16 cellular contexts compared by ENCODE assay signal in the genomic region with DNA sequence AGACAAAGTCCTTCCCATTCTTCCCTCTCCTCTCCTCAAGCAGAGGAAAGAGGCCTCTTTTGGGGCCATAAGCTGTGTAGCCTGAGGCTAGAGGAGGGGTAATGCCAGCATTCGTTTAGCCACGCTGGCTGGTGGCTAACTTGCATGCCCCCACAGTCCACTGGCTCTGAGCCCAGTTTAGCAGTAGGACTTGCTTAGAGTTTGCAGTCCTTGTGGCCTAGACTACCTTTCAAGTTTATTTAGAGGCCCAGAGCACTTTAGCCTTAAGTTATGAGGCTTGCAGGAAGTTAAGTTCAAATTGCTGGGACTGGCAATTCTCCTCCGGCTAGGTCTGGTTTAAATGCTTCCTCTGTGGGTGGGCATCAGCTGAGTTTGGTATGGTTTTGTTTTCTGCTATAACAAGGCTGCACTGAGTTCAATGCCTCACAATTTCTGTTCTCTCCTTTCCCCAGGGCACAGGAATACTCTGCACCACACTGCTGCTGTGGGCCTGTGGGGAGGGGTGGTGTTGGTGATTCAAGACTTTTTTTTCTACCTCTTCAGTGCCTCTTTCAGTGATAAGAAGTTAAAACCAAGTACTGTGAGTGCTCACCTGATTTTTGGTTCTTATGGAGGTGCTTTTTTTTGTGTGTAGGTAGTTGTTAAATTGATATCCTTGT.
DNase-seq lines count a peak whose midpoint lies in the region; ATAC-seq and TF ChIP-seq lines count a peak whose summit lies in the region.
"Had no signal": no experiment of that assay in that cellular context is flagged by ENCODE, and none has a peak within 500 bp of the region (broad histone marks: within the 10 kb centered on the region; RNA-seq: fewer than 3 reads in every experiment).

No MANE protein-coding gene starts in this region.

- no peak for ATAC-seq in GM23338
- peak; percentile 62 for ATAC-seq in WTC11
- no peak for ATAC-seq in omental fat pad (ENCODE audit: low FRiP score)
- no peak for ATAC-seq in GM19328 (IDR thresholded peaks at IDR 0.05; ENCODE audit: unreplicated experiment)
- no peak for ATAC-seq in GM19351 (IDR thresholded peaks at IDR 0.05; ENCODE audit: unreplicated experiment)
- ATAC-seq: A549, HCT116 had no signal

- H3K4me3 Mint-ChIP-seq in GM23338 (no peak overlapping the region), WTC11 (no peak overlapping the region)
- H3K4me3 Mint-ChIP-seq: CD4-positive, alpha-beta memory T cell had no signal

- H3K4me2 ChIP-seq in GM23338, result no peak overlapping the region
- H3K4me2 ChIP-seq: A549 had no signal

- no peaks in the 10 kb centered on the region for H3K9me2 ChIP-seq in GM23338 (ENCODE audit: insufficient read depth)

- H3K9me3 Mint-ChIP-seq in GM23338 (no peaks in the 10 kb centered on the region; the same call in 2 of the 3 replicates), WTC11 (peaks cover 9% of the 10 kb centered on the region; the same call in 1 of the 2 replicates)

- no peak overlapping the region for H3K27ac ChIP-seq in GM23338 (ENCODE audit: low read depth)
- H3K27ac ChIP-seq: A549, C4-2B, HL-60 had no signal

- DNase-seq in GM23338 (ENCODE audit: low spot score), result no peak
- DNase-seq in NCI-H69 (lab: John Stamatoyannopoulos, UW), result peak; percentile 59
- no peak for DNase-seq in WTC11 (ENCODE audit: low spot score)
- peak; percentile 33 for DNase-seq in renal cortical epithelial cell (ENCODE audit: low read depth)
- no peak for DNase-seq in omental fat pad (ENCODE audit: low spot score)
- DNase-seq in SKM-1 (lab: John Stamatoyannopoulos, UW; ENCODE audit: unreplicated experiment), result no peak
- DNase-seq: BE2C; CD4-positive, alpha-beta memory T cell; DND-41; GOT3 had no signal

- no peaks in the 10 kb centered on the region for H3K27me3 ChIP-seq in GM23338 (ENCODE audit: insufficient read depth)
- H3K27me3 ChIP-seq: BE2C had no signal

- CTCF ChIA-PET in WTC11 (lab: Charles Lee), result no interaction called here

- no peaks in the 10 kb centered on the region for H3K79me2 ChIP-seq in GM23338 (replicated peaks; ENCODE audit: insufficient read depth)

- H3F3A ChIP-seq in GM23338 (replicated peaks; ENCODE audit: low read depth), result no peaks in the 10 kb centered on the region

- POLR2A ChIA-PET in WTC11 (lab: Charles Lee), result no interaction called here

- H3K36me3 ChIP-seq in GM23338 (ENCODE audit: insufficient read depth), result no peaks in the 10 kb centered on the region
- H3K36me3 ChIP-seq: BE2C had no signal

- H3K27me3 Mint-ChIP-seq in GM23338 (ENCODE audit: insufficient read depth, low read depth, poor library complexity) (no peaks in the 10 kb centered on the region), WTC11 (ENCODE audit: low read depth) (no peaks in the 10 kb centered on the region; the same call in 1 of the 2 replicates)
- H3K27me3 Mint-ChIP-seq: CD4-positive, alpha-beta memory T cell had no signal

- peaks cover 6% of the 10 kb centered on the region for H3K4me1 ChIP-seq in GM23338 (ENCODE audit: insufficient read depth)
- H3K4me1 ChIP-seq: BE2C had no signal

- H3K4me3 ChIP-seq in GM23338, result no peak overlapping the region
- H3K4me3 ChIP-seq: A549 had no signal

- H3K36me3 Mint-ChIP-seq in GM23338 (ENCODE audit: low read depth), result no peaks in the 10 kb centered on the region
- no peaks in the 10 kb centered on the region for H3K36me3 Mint-ChIP-seq in WTC11
- H3K36me3 Mint-ChIP-seq: CD4-positive, alpha-beta memory T cell had no signal

- no peak overlapping the region for H3K27ac Mint-ChIP-seq in GM23338
- H3K27ac Mint-ChIP-seq in WTC11, result no peak overlapping the region
- H3K27ac Mint-ChIP-seq: CD4-positive, alpha-beta memory T cell had no signal

- no peaks in the 10 kb centered on the region for H4K20me1 ChIP-seq in GM23338 (replicated peaks; ENCODE audit: insufficient read depth)

- TF ChIP-seq CTCF in GM23338 (conservative IDR thresholded peaks at IDR 0.05; ENCODE audit: low read depth in 2 of 2) (no peak), WTC11 (IDR thresholded peaks at IDR 0.05) (no peak), omental fat pad (IDR thresholded peaks at IDR 0.05) (no peak)

- H3K4me1 Mint-ChIP-seq in GM23338 (peaks cover 6% of the 10 kb centered on the region), WTC11 (peaks cover 13% of the 10 kb centered on the region)
- H3K4me1 Mint-ChIP-seq: CD4-positive, alpha-beta memory T cell had no signal

- peak overlapping the region; percentile 76; the same call in 1 of the 2 replicates for H2AFZ ChIP-seq in GM23338

TF ChIP-seq in GM23338, 12 proteins besides CTCF, POLR2A, EP300 and RAD21 (continues in another document):
- TF ChIP-seq EZH2phosphoT487 (IDR thresholded peaks at IDR 0.05; ENCODE audit: unreplicated experiment) (no peak), ZNF331 (CRISPR knock-in tag; IDR thresholded peaks at IDR 0.05; ENCODE audit: low read depth) (no peak), POLR2AphosphoS5 (IDR thresholded peaks at IDR 0.05; ENCODE audit: low read depth) (no peak), JUNB (IDR thresholded peaks at IDR 0.05; ENCODE audit: unreplicated experiment) (no peak), CREB1 (CRISPR knock-in tag; IDR thresholded peaks at IDR 0.05; ENCODE audit: low read depth) (no peak), EZH2 (IDR thresholded peaks at IDR 0.05; ENCODE audit: low read depth, unreplicated experiment) (no peak)
- TF ChIP-seq, protein P1, sequence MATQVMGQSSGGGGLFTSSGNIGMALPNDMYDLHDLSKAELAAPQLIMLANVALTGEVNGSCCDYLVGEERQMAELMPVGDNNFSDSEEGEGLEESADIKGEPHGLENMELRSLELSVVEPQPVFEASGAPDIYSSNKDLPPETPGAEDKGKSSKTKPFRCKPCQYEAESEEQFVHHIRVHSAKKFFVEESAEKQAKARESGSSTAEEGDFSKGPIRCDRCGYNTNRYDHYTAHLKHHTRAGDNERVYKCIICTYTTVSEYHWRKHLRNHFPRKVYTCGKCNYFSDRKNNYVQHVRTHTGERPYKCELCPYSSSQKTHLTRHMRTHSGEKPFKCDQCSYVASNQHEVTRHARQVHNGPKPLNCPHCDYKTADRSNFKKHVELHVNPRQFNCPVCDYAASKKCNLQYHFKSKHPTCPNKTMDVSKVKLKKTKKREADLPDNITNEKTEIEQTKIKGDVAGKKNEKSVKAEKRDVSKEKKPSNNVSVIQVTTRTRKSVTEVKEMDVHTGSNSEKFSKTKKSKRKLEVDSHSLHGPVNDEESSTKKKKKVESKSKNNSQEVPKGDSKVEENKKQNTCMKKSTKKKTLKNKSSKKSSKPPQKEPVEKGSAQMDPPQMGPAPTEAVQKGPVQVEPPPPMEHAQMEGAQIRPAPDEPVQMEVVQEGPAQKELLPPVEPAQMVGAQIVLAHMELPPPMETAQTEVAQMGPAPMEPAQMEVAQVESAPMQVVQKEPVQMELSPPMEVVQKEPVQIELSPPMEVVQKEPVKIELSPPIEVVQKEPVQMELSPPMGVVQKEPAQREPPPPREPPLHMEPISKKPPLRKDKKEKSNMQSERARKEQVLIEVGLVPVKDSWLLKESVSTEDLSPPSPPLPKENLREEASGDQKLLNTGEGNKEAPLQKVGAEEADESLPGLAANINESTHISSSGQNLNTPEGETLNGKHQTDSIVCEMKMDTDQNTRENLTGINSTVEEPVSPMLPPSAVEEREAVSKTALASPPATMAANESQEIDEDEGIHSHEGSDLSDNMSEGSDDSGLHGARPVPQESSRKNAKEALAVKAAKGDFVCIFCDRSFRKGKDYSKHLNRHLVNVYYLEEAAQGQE (IDR thresholded peaks at IDR 0.05; ENCODE audit: unreplicated experiment), result no peak

TF ChIP-seq in WTC11, 78 proteins besides CTCF, POLR2A, EP300 and RAD21 (continues in another document):
- TF ChIP-seq HMGXB4 (CRISPR knock-in tag; IDR thresholded peaks at IDR 0.05), result no peak
- TF ChIP-seq, protein P2, sequence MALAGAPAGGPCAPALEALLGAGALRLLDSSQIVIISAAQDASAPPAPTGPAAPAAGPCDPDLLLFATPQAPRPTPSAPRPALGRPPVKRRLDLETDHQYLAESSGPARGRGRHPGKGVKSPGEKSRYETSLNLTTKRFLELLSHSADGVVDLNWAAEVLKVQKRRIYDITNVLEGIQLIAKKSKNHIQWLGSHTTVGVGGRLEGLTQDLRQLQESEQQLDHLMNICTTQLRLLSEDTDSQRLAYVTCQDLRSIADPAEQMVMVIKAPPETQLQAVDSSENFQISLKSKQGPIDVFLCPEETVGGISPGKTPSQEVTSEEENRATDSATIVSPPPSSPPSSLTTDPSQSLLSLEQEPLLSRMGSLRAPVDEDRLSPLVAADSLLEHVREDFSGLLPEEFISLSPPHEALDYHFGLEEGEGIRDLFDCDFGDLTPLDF (CRISPR knock-in tag; IDR thresholded peaks at IDR 0.05), result no peak
- TF ChIP-seq ERG (CRISPR knock-in tag; IDR thresholded peaks at IDR 0.05), result no peak
- TF ChIP-seq MLX (CRISPR knock-in tag; IDR thresholded peaks at IDR 0.05), result no peak
- TF ChIP-seq CREM (CRISPR knock-in tag; IDR thresholded peaks at IDR 0.05), result no peak
- no peak for TF ChIP-seq TEAD1 (CRISPR knock-in tag; IDR thresholded peaks at IDR 0.05)

Comparison
In these comparisons a context has a peak if more than half of its experiments do, and no peak if none do; other contexts are left out.
1. DNase-seq: peak in NCI-H69 (single experiment) and renal cortical epithelial cell (single experiment); none in GM23338 (single experiment), WTC11 (single experiment), omental fat pad (single experiment) and SKM-1 (single experiment).